ENCODE assay signal across 1 cellular context in genomic region chr14:90962505-90962904, GRCh38.
TF ChIP-seq lines count a peak whose summit lies in the region.

No MANE protein-coding gene starts in this region.

TF ChIP-seq in K562, 482 proteins besides CTCF, POLR2A, EP300 and RAD21 (continued from another document):
- no peak for TF ChIP-seq REST (CRISPR knock-in tag; IDR thresholded peaks at IDR 0.05; ENCODE audit: low read depth)
- TF ChIP-seq HNRNPL (IDR thresholded peaks at IDR 0.05; ENCODE audit: low read depth, low read length) = no peak
